16 cellular contexts compared by ENCODE assay signal in the genomic region with DNA sequence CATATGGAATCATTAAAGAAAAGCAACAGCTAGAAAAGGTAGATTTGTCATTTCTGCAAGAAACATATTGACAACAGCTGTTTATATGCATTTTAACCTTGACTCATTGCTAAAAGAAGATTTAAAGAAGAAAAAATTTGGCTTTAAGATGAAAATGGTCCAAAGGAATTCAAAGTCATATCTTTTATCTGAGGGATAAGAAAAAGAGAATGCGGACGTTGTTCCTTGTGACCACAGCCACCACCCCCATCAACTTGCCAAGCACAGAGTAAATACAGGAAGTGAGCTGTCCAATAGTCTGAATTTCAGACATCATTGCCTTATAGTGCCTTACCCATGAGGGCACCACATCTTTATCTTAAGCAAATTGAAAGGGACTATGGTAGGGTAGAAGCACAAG. TPM values are rescaled to one million over a fixed set of nuclear protein-coding genes. Genes with fewer than 3 reads are reported as not detected.
DNase-seq lines count a peak whose midpoint lies in the region; ATAC-seq and TF ChIP-seq lines count a peak whose summit lies in the region.
"Had no signal": no experiment of that assay in that cellular context is flagged by ENCODE, and none has a peak within 500 bp of the region (broad histone marks: within the 10 kb centered on the region; RNA-seq: fewer than 3 reads in every experiment).

No MANE protein-coding gene starts in this region.

- H3K27ac ChIP-seq in RWPE2 (ENCODE audit: poor library complexity, severe bottlenecking): no peak overlapping the region
- H3K27ac ChIP-seq in smooth muscle cell (ENCODE audit: low read depth): no peak overlapping the region
- H3K27ac ChIP-seq: cardiac muscle cell, PC-9 had no signal

- 0 out of 3 replicates have a peak, but pooled peaks have one; percentile 25 for ATAC-seq in RWPE2 (ENCODE audit: low read depth)
- ATAC-seq: activated CD8-positive, alpha-beta T cell treated with anti-CD3 and anti-CD28 coated beads, Interleukin-2, amount 10 ng/mL, durations not matched to agents 7 days and 5 days had no signal

- no peaks in the 10 kb centered on the region for H3K79me2 ChIP-seq in smooth muscle cell (ENCODE audit: low read depth)

- no peak overlapping the region for H2AFZ ChIP-seq in smooth muscle cell (ENCODE audit: low read depth)
- H2AFZ ChIP-seq: PC-9 had no signal

- no peaks in the 10 kb centered on the region for H3K4me1 Mint-ChIP-seq in activated naive CD8-positive, alpha-beta T cell treated with anti-CD3 and anti-CD28 coated beads for 36 hours

- H3K9me3 ChIP-seq in RWPE2 (ENCODE audit: severe bottlenecking): no peaks in the 10 kb centered on the region
- no peaks in the 10 kb centered on the region for H3K9me3 ChIP-seq in smooth muscle cell (replicated peaks; ENCODE audit: low read depth)

- H3K36me3 ChIP-seq in RWPE2 (ENCODE audit: low read depth) (no peaks in the 10 kb centered on the region), smooth muscle cell (ENCODE audit: low read depth) (no peaks in the 10 kb centered on the region)
- H3K36me3 ChIP-seq: cardiac muscle cell had no signal

- no peaks in the 10 kb centered on the region for H3K27me3 Mint-ChIP-seq in activated naive CD8-positive, alpha-beta T cell treated with anti-CD3 and anti-CD28 coated beads for 36 hours

- H3K27ac Mint-ChIP-seq in activated naive CD8-positive, alpha-beta T cell treated with anti-CD3 and anti-CD28 coated beads for 36 hours: no peak overlapping the region
- H3K27ac Mint-ChIP-seq: activated CD8-positive, alpha-beta T cell treated with anti-CD3 and anti-CD28 coated beads, Interleukin-2, amount 10 ng/mL, durations not matched to agents 7 days and 5 days had no signal

- peak overlapping the region; percentile 43 for H3K4me2 ChIP-seq in smooth muscle cell
- H3K4me2 ChIP-seq: PC-9 had no signal

- no peaks in the 10 kb centered on the region for H3K9me3 Mint-ChIP-seq in activated naive CD8-positive, alpha-beta T cell treated with anti-CD3 and anti-CD28 coated beads for 36 hours

- H3K4me1 ChIP-seq in RWPE2 (ENCODE audit: insufficient read depth, poor library complexity, severe bottlenecking) (peaks cover 6% of the 10 kb centered on the region), smooth muscle cell (ENCODE audit: low read depth) (peaks cover 5% of the 10 kb centered on the region)

- no peaks in the 10 kb centered on the region for H3K36me3 Mint-ChIP-seq in activated naive CD8-positive, alpha-beta T cell treated with anti-CD3 and anti-CD28 coated beads for 36 hours

- H3F3A ChIP-seq in smooth muscle cell (ENCODE audit: low read depth): no peaks in the 10 kb centered on the region

- DNase-seq in HS-27A (ENCODE audit: low read depth): peak; percentile 59
- no peak for DNase-seq in RWPE2 (ENCODE audit: low spot score)
- DNase-seq in epithelial cell of esophagus (ENCODE audit: low read depth): peak; percentile 14
- DNase-seq in smooth muscle cell (lab: John Stamatoyannopoulos, UW; ENCODE audit: unreplicated experiment): no peak
- no peak for DNase-seq in activated naive CD8-positive, alpha-beta T cell treated with anti-CD3 and anti-CD28 coated beads for 36 hours
- DNase-seq in NCI-H1436 treated with DMSO at 0.1 percent for 48 hours (lab: John Stamatoyannopoulos, UW): no peak
- DNase-seq in SHP77 (lab: John Stamatoyannopoulos, UW): no peak
- DNase-seq in activated gamma-delta T cell treated with Interleukin-2 at 50 U/mL for 16 hours: no peak
- DNase-seq: activated CD8-positive, alpha-beta T cell treated with anti-CD3 and anti-CD28 coated beads, Interleukin-2, amount 10 ng/mL, durations not matched to agents 7 days and 5 days; activated effector memory CD4-positive, alpha-beta T cell treated with anti-CD3 and anti-CD28 coated beads, Interleukin-2, amount 50 U/mL, for 16 hours; KG1; NCI-H2171 treated with DMSO at 0.1 percent for 48 hours; T-helper 2 cell had no signal

- H3K4me3 ChIP-seq in RWPE2 (ENCODE audit: severe bottlenecking): no peak overlapping the region
- H3K4me3 ChIP-seq in epithelial cell of esophagus (ENCODE audit: low read length): no peak overlapping the region
- H3K4me3 ChIP-seq in smooth muscle cell: no peak overlapping the region
- H3K4me3 ChIP-seq: cardiac muscle cell, PC-9 had no signal

- TF ChIP-seq CTCF in RWPE2 (IDR thresholded peaks at IDR 0.05; ENCODE audit: poor library complexity, severe bottlenecking): no peak
- no peak for TF ChIP-seq CTCF in epithelial cell of esophagus (IDR thresholded peaks at IDR 0.05; ENCODE audit: insufficient read depth, low read depth, low read length, missing control alignments)
- no peak for TF ChIP-seq CTCF in smooth muscle cell (IDR thresholded peaks at IDR 0.05; ENCODE audit: borderline replicate concordance, insufficient read depth, poor library complexity, severe bottlenecking)

- no peak overlapping the region for H3K9ac ChIP-seq in smooth muscle cell (ENCODE audit: low read depth)

- no peaks in the 10 kb centered on the region for H4K20me1 ChIP-seq in smooth muscle cell (ENCODE audit: low read depth)

- WGBS in smooth muscle cell (ENCODE audit: low lambda C conversion rate): 18% methylated on average over 2 of the region's 2 CpGs

- no peak overlapping the region for H3K4me3 Mint-ChIP-seq in activated naive CD8-positive, alpha-beta T cell treated with anti-CD3 and anti-CD28 coated beads for 36 hours
- H3K4me3 Mint-ChIP-seq: activated CD8-positive, alpha-beta T cell treated with anti-CD3 and anti-CD28 coated beads, Interleukin-2, amount 10 ng/mL, durations not matched to agents 7 days and 5 days had no signal

- H3K27me3 ChIP-seq in RWPE2 (ENCODE audit: insufficient read depth, poor library complexity, severe bottlenecking) (no peaks in the 10 kb centered on the region), smooth muscle cell (ENCODE audit: low read depth) (no peaks in the 10 kb centered on the region)
- H3K27me3 ChIP-seq: cardiac muscle cell had no signal

RNA-seq across cellular contexts. Expression of a gene that starts 7.3 kb away (rescaled TPM):
- total RNA-seq in smooth muscle cell: 1.9 and 5.4 TPM in 2 replicates
- 0.63 and 1.7 TPM in 2 replicates for polyA plus RNA-seq in smooth muscle cell
- 1 to 10 TPM; 1.7 to 1.9 TPM for total RNA-seq in activated naive CD8-positive, alpha-beta T cell treated with anti-CD3 and anti-CD28 coated beads for 36 hours

RNA-seq across cellular contexts. Expression of a gene that starts 36.9 kb away (rescaled TPM):
- 0.45 and 1.9 TPM in 2 replicates for total RNA-seq in smooth muscle cell
- polyA plus RNA-seq in smooth muscle cell: 0.35 TPM in 1 of 2 replicates, not detected in the other
- total RNA-seq in activated naive CD8-positive, alpha-beta T cell treated with anti-CD3 and anti-CD28 coated beads for 36 hours: not detected
- total RNA-seq: activated CD8-positive, alpha-beta T cell treated with anti-CD3 and anti-CD28 coated beads, Interleukin-2, amount 10 ng/mL, durations not matched to agents 7 days and 5 days; epithelial cell of proximal tubule; PC-9 had no signal

Comparison
In these comparisons a context has a peak if more than half of its experiments do, and no peak if none do; other contexts are left out.
1. DNase-seq: peak in HS-27A (single experiment) and epithelial cell of esophagus (single experiment); none in RWPE2 (single experiment), smooth muscle cell (single experiment), activated naive CD8-positive, alpha-beta T cell treated with anti-CD3 and anti-CD28 coated beads for 36 hours (single experiment), NCI-H1436 treated with DMSO at 0.1 percent for 48 hours (single experiment), SHP77 (0 of 2) and activated gamma-delta T cell treated with Interleukin-2 at 50 U/mL for 16 hours (single experiment).